ENCODE assay signal across 1 cellular context in the genomic region with DNA sequence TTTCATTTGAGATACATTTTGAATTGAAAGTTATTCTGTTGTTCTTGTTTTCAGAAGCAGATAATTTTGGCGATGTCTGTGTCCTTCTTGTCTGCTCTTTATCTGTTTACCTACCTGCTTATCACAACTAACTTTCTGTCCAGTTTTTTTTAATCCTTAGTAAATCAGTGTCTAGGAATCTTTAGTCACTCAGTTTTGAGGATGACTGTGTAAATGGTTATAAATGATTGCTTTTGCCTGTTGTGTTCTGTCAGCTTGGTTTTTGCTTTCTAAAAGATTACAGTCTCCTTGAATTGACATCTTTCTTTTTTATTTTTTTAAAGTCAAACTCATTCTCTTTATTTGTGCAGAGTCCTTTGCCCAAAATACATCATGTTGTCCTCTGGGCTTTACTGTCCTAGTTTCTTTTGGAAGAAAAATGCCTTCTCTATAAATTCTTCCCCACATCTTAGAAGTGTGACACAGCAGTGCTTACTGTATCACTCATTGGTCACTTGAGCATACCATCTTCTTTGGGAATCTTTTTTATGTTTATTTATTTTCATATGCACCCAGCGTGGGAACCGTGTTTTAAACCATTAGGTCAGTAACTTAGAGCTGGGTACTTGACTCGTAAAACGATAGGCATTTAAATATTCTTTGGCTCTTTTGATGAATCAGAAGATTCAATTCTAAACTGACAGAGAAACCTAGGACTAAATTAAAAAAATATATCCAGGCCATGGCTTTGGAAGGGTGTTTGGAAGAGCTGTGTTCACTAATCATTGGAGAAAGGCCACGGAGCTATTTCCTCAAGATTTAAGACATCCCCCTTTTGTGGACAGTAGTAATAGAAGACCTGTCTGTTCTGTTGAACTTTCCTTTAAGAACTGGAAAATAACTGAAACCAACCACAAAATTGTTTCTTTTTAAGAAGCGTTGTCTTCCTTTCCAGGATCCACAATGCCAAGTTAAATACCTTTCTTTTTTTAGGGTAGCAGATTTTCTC.
TF ChIP-seq lines count a peak whose summit lies in the region.

No MANE protein-coding gene starts in this region.

TF ChIP-seq in HepG2, 621 proteins besides CTCF, POLR2A, EP300 and RAD21 (continued from another document):
- TF ChIP-seq, protein P1, sequence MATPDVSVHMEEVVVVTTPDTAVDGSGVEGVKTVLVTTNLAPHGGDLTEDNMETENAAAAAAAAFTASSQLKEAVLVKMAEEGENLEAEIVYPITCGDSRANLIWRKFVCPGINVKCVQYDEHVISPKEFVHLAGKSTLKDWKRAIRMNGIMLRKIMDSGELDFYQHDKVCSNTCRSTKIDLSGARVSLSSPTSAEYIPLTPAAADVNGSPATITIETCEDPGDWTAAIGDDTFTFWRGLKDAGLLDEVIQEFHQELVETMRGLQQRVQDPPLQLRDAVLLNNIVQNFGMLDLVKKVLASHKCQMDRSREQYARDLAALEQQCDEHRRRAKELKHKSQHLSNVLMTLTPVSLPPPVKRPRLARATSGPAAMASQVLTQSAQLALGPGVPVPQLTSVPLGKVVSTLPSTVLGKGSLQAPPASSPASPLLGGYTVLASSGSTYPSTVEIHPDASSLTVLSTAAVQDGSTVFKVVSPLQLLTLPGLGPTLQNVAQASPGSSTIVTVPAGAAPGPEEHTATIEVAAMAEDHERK (CRISPR knock-in tag; IDR thresholded peaks at IDR 0.05; ENCODE audit: low read depth), result no peak
- TF ChIP-seq, protein P2, sequence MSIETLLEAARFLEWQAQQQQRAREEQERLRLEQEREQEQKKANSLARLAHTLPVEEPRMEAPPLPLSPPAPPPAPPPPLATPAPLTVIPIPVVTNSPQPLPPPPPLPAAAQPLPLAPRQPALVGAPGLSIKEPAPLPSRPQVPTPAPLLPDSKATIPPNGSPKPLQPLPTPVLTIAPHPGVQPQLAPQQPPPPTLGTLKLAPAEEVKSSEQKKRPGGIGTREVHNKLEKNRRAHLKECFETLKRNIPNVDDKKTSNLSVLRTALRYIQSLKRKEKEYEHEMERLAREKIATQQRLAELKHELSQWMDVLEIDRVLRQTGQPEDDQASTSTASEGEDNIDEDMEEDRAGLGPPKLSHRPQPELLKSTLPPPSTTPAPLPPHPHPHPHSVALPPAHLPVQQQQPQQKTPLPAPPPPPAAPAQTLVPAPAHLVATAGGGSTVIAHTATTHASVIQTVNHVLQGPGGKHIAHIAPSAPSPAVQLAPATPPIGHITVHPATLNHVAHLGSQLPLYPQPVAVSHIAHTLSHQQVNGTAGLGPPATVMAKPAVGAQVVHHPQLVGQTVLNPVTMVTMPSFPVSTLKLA (IDR thresholded peaks at IDR 0.05), result no peak
- TF ChIP-seq, protein P3, sequence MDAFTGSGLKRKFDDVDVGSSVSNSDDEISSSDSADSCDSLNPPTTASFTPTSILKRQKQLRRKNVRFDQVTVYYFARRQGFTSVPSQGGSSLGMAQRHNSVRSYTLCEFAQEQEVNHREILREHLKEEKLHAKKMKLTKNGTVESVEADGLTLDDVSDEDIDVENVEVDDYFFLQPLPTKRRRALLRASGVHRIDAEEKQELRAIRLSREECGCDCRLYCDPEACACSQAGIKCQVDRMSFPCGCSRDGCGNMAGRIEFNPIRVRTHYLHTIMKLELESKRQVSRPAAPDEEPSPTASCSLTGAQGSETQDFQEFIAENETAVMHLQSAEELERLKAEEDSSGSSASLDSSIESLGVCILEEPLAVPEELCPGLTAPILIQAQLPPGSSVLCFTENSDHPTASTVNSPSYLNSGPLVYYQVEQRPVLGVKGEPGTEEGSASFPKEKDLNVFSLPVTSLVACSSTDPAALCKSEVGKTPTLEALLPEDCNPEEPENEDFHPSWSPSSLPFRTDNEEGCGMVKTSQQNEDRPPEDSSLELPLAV (CRISPR knock-in tag; conservative IDR thresholded peaks at IDR 0.05; ENCODE audit: low read depth), result no peak
- TF ChIP-seq, protein P4, sequence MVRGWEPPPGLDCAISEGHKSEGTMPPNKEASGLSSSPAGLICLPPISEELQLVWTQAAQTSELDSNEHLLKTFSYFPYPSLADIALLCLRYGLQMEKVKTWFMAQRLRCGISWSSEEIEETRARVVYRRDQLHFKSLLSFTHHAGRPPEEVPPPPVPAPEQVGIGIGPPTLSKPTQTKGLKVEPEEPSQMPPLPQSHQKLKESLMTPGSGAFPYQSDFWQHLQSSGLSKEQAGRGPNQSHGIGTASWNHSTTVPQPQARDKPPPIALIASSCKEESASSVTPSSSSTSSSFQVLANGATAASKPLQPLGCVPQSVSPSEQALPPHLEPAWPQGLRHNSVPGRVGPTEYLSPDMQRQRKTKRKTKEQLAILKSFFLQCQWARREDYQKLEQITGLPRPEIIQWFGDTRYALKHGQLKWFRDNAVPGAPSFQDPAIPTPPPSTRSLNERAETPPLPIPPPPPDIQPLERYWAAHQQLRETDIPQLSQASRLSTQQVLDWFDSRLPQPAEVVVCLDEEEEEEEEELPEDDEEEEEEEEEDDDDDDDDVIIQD (CRISPR knock-in tag; IDR thresholded peaks at IDR 0.05; ENCODE audit: low read depth), result no peak
- no peak for TF ChIP-seq MED1 (CRISPR knock-in tag; IDR thresholded peaks at IDR 0.05)
- TF ChIP-seq, protein P5, sequence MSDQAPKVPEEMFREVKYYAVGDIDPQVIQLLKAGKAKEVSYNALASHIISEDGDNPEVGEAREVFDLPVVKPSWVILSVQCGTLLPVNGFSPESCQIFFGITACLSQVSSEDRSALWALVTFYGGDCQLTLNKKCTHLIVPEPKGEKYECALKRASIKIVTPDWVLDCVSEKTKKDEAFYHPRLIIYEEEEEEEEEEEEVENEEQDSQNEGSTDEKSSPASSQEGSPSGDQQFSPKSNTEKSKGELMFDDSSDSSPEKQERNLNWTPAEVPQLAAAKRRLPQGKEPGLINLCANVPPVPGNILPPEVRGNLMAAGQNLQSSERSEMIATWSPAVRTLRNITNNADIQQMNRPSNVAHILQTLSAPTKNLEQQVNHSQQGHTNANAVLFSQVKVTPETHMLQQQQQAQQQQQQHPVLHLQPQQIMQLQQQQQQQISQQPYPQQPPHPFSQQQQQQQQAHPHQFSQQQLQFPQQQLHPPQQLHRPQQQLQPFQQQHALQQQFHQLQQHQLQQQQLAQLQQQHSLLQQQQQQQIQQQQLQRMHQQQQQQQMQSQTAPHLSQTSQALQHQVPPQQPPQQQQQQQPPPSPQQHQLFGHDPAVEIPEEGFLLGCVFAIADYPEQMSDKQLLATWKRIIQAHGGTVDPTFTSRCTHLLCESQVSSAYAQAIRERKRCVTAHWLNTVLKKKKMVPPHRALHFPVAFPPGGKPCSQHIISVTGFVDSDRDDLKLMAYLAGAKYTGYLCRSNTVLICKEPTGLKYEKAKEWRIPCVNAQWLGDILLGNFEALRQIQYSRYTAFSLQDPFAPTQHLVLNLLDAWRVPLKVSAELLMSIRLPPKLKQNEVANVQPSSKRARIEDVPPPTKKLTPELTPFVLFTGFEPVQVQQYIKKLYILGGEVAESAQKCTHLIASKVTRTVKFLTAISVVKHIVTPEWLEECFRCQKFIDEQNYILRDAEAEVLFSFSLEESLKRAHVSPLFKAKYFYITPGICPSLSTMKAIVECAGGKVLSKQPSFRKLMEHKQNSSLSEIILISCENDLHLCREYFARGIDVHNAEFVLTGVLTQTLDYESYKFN (CRISPR knock-in tag; conservative IDR thresholded peaks at IDR 0.05), result 0 out of 2 replicates have a peak, but pooled peaks have one; percentile 12
- no peak for TF ChIP-seq SETDB1 (CRISPR knock-in tag; IDR thresholded peaks at IDR 0.05; ENCODE audit: borderline replicate concordance)
- no peak for TF ChIP-seq MAFF (IDR thresholded peaks at IDR 0.05; ENCODE audit: low read depth, low read length)
- no peak for TF ChIP-seq NCOA2 (CRISPR knock-in tag; IDR thresholded peaks at IDR 0.05)
- TF ChIP-seq NCOA1 (CRISPR knock-in tag; IDR thresholded peaks at IDR 0.05), result no peak
- TF ChIP-seq, protein P6, sequence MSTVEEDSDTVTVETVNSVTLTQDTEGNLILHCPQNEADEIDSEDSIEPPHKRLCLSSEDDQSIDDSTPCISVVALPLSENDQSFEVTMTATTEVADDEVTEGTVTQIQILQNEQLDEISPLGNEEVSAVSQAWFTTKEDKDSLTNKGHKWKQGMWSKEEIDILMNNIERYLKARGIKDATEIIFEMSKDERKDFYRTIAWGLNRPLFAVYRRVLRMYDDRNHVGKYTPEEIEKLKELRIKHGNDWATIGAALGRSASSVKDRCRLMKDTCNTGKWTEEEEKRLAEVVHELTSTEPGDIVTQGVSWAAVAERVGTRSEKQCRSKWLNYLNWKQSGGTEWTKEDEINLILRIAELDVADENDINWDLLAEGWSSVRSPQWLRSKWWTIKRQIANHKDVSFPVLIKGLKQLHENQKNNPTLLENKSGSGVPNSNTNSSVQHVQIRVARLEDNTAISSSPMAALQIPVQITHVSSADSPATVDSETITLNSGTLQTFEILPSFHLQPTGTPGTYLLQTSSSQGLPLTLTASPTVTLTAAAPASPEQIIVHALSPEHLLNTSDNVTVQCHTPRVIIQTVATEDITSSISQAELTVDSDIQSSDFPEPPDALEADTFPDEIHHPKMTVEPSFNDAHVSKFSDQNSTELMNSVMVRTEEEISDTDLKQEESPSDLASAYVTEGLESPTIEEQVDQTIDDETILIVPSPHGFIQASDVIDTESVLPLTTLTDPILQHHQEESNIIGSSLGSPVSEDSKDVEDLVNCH (CRISPR knock-in tag; IDR thresholded peaks at IDR 0.05), result no peak
- no peak for TF ChIP-seq SIX1 (CRISPR knock-in tag; IDR thresholded peaks at IDR 0.05; ENCODE audit: borderline replicate concordance)
- peak; percentile 30; the same call in 1 of the 2 replicates for TF ChIP-seq BCL6 (CRISPR knock-in tag; IDR thresholded peaks at IDR 0.05)
- no peak for TF ChIP-seq PLRG1 (conservative IDR thresholded peaks at IDR 0.05)
- no peak for TF ChIP-seq KDM1A (CRISPR knock-in tag; IDR thresholded peaks at IDR 0.05)
- TF ChIP-seq, protein P7, sequence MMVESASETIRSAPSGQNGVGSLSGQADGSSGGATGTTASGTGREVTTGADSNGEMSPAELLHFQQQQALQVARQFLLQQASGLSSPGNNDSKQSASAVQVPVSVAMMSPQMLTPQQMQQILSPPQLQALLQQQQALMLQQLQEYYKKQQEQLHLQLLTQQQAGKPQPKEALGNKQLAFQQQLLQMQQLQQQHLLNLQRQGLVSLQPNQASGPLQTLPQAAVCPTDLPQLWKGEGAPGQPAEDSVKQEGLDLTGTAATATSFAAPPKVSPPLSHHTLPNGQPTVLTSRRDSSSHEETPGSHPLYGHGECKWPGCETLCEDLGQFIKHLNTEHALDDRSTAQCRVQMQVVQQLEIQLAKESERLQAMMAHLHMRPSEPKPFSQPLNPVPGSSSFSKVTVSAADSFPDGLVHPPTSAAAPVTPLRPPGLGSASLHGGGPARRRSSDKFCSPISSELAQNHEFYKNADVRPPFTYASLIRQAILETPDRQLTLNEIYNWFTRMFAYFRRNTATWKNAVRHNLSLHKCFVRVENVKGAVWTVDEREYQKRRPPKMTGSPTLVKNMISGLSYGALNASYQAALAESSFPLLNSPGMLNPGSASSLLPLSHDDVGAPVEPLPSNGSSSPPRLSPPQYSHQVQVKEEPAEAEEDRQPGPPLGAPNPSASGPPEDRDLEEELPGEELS (CRISPR knock-in tag; IDR thresholded peaks at IDR 0.05), result 0 out of 2 replicates have a peak, but pooled peaks have one; percentile 15
- no peak for TF ChIP-seq ATF1 (CRISPR knock-in tag; IDR thresholded peaks at IDR 0.05)
- TF ChIP-seq, protein P8, sequence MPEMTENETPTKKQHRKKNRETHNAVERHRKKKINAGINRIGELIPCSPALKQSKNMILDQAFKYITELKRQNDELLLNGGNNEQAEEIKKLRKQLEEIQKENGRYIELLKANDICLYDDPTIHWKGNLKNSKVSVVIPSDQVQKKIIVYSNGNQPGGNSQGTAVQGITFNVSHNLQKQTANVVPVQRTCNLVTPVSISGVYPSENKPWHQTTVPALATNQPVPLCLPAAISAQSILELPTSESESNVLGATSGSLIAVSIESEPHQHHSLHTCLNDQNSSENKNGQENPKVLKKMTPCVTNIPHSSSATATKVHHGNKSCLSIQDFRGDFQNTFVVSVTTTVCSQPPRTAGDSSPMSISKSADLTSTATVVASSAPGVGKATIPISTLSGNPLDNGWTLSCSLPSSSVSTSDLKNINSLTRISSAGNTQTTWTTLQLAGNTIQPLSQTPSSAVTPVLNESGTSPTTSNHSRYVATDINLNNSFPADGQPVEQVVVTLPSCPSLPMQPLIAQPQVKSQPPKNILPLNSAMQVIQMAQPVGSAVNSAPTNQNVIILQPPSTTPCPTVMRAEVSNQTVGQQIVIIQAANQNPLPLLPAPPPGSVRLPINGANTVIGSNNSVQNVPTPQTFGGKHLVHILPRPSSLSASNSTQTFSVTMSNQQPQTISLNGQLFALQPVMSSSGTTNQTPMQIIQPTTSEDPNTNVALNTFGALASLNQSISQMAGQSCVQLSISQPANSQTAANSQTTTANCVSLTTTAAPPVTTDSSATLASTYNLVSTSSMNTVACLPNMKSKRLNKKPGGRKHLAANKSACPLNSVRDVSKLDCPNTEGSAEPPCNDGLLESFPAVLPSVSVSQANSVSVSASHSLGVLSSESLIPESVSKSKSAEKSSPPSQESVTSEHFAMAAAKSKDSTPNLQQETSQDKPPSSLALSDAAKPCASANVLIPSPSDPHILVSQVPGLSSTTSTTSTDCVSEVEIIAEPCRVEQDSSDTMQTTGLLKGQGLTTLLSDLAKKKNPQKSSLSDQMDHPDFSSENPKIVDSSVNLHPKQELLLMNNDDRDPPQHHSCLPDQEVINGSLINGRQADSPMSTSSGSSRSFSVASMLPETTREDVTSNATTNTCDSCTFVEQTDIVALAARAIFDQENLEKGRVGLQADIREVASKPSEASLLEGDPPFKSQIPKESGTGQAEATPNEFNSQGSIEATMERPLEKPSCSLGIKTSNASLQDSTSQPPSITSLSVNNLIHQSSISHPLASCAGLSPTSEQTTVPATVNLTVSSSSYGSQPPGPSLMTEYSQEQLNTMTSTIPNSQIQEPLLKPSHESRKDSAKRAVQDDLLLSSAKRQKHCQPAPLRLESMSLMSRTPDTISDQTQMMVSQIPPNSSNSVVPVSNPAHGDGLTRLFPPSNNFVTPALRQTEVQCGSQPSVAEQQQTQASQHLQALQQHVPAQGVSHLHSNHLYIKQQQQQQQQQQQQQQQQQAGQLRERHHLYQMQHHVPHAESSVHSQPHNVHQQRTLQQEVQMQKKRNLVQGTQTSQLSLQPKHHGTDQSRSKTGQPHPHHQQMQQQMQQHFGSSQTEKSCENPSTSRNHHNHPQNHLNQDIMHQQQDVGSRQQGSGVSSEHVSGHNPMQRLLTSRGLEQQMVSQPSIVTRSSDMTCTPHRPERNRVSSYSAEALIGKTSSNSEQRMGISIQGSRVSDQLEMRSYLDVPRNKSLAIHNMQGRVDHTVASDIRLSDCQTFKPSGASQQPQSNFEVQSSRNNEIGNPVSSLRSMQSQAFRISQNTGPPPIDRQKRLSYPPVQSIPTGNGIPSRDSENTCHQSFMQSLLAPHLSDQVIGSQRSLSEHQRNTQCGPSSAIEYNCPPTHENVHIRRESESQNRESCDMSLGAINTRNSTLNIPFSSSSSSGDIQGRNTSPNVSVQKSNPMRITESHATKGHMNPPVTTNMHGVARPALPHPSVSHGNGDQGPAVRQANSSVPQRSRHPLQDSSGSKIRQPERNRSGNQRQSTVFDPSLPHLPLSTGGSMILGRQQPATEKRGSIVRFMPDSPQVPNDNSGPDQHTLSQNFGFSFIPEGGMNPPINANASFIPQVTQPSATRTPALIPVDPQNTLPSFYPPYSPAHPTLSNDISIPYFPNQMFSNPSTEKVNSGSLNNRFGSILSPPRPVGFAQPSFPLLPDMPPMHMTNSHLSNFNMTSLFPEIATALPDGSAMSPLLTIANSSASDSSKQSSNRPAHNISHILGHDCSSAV (CRISPR knock-in tag; IDR thresholded peaks at IDR 0.05; ENCODE audit: borderline replicate concordance), result no peak
- no peak for TF ChIP-seq SMC3 (IDR thresholded peaks at IDR 0.05; ENCODE audit: low read length)
- TF ChIP-seq ZNF333 (CRISPR knock-in tag; IDR thresholded peaks at IDR 0.05; ENCODE audit: borderline replicate concordance), result no peak
- TF ChIP-seq ZSCAN31 (CRISPR knock-in tag; IDR thresholded peaks at IDR 0.05; ENCODE audit: low read depth), result no peak
- no peak for TF ChIP-seq NR1H2 (CRISPR knock-in tag; IDR thresholded peaks at IDR 0.05; ENCODE audit: borderline replicate concordance, low read depth)
- no peak for TF ChIP-seq CBX2 (IDR thresholded peaks at IDR 0.05; ENCODE audit: low read depth, low read length)
- no peak for TF ChIP-seq CBX2 (CRISPR knock-in tag; IDR thresholded peaks at IDR 0.05; ENCODE audit: low read depth)
